In genomic region chr16:89924925-89925307, GRCh38 we compare ENCODE assay signal across 11 cellular contexts. TPM values are rescaled to one million over a fixed set of nuclear protein-coding genes. Genes with fewer than 3 reads are reported as not detected.
DNase-seq lines count a peak whose midpoint lies in the region; ATAC-seq and TF ChIP-seq lines count a peak whose summit lies in the region.
"Had no signal": no experiment of that assay in that cellular context is flagged by ENCODE, and none has a peak within 500 bp of the region (broad histone marks: within the 10 kb centered on the region; RNA-seq: fewer than 3 reads in every experiment).

No MANE protein-coding gene starts in this region.

- H3K4me1 Mint-ChIP-seq in T-helper 2 cell treated with Interferon-gamma antibody and Interleukin-4, amounts not matched to agents 5 μg/mL and 100 μg/mL, for 36 hours (ENCODE audit: low read depth): peaks cover 19% of the 10 kb centered on the region

- H3K27ac ChIP-seq in GM23248 (peak overlapping the region; percentile 30), MM.1S (ENCODE audit: low read length) (no peak overlapping the region)
- H3K27ac ChIP-seq: left lung had no signal

- H3K4me1 ChIP-seq in GM23248 (ENCODE audit: insufficient read depth): peaks cover 28% of the 10 kb centered on the region
- H3K4me1 ChIP-seq in adipocyte (ENCODE audit: control insufficient read depth, insufficient read depth, low read length): peaks cover 32% of the 10 kb centered on the region
- H3K4me1 ChIP-seq in MM.1S (ENCODE audit: low read length): no peaks in the 10 kb centered on the region

- peak; percentile 48 for DNase-seq in ACHN
- DNase-seq in GM23248: peak; percentile 22
- peak; percentile 15 for DNase-seq in adipocyte (ENCODE audit: low read depth)
- DNase-seq in kidney glomerular epithelial cell (lab: John Stamatoyannopoulos, UW): peak; percentile 7
- DNase-seq in T-helper 2 cell treated with Interferon-gamma antibody and Interleukin-4, amounts not matched to agents 5 μg/mL and 100 μg/mL, for 36 hours (ENCODE audit: low spot score): no peak
- DNase-seq in MM.1S: no peak
- DNase-seq in AG08396 (ENCODE audit: low spot score): no peak
- DNase-seq: activated gamma-delta T cell treated with Interleukin-2 at 50 U/mL for 16 hours had no signal

- H3K9me3 ChIP-seq in GM23248 (ENCODE audit: low read depth) (no peaks in the 10 kb centered on the region), adipocyte (ENCODE audit: control insufficient read depth, low read length) (no peaks in the 10 kb centered on the region), MM.1S (replicated peaks; ENCODE audit: insufficient read depth, low read length) (no peaks in the 10 kb centered on the region)
- H3K9me3 ChIP-seq: left lung had no signal

- H3K36me3 Mint-ChIP-seq in T-helper 2 cell treated with Interferon-gamma antibody and Interleukin-4, amounts not matched to agents 5 μg/mL and 100 μg/mL, for 36 hours (ENCODE audit: low read depth): no peaks in the 10 kb centered on the region

- H3K9me2 ChIP-seq in GM23248 (ENCODE audit: insufficient read depth) (no peaks in the 10 kb centered on the region), MM.1S (replicated peaks; ENCODE audit: insufficient read depth, low read length) (no peaks in the 10 kb centered on the region)

- in situ Hi-C loops in ACHN (cut with HindIII; ENCODE audit: low pct_ligation_motif_present, low pct_unique_long_range_greater_than_20kb, low sequenced_read_pairs): no loop called here
- in situ Hi-C loops in GM23248 (cut with MboI): no loop called here

- H4K20me1 ChIP-seq in GM23248 (ENCODE audit: insufficient read depth) (peaks cover 8% of the 10 kb centered on the region; the same call in 1 of the 2 replicates), MM.1S (ENCODE audit: insufficient read depth, low read length) (no peaks in the 10 kb centered on the region)

- H3K27me3 Mint-ChIP-seq in T-helper 2 cell treated with Interferon-gamma antibody and Interleukin-4, amounts not matched to agents 5 μg/mL and 100 μg/mL, for 36 hours (ENCODE audit: low read depth): peaks cover 30% of the 10 kb centered on the region

- H3K4me3 ChIP-seq in GM23248 (peak overlapping the region; percentile 89), adipocyte (ENCODE audit: low read length) (peak overlapping the region; percentile 82), MM.1S (ENCODE audit: low read length) (no peak overlapping the region)

- no peak for TF ChIP-seq CTCF in MM.1S (IDR thresholded peaks at IDR 0.05; ENCODE audit: low read length)

- H3K4me3 Mint-ChIP-seq in T-helper 2 cell treated with Interferon-gamma antibody and Interleukin-4, amounts not matched to agents 5 μg/mL and 100 μg/mL, for 36 hours: no peak overlapping the region

- no peak for ATAC-seq in HG03108 (IDR thresholded peaks at IDR 0.05; ENCODE audit: unreplicated experiment)
- ATAC-seq: left lung had no signal

- WGBS in GM23248 (ENCODE audit: low coverage in 1 of 2, low lambda C conversion rate in 2 of 2, missing lambda C conversion rate in 2 of 2), 2 experiments: 39 to 40% methylated on average over 4 of the region's 4 CpGs

- H3K9me3 Mint-ChIP-seq in T-helper 2 cell treated with Interferon-gamma antibody and Interleukin-4, amounts not matched to agents 5 μg/mL and 100 μg/mL, for 36 hours: no peaks in the 10 kb centered on the region
- H3K9me3 Mint-ChIP-seq: stimulated activated naive CD8-positive, alpha-beta T cell treated with anti-CD3 and anti-CD28 coated beads, Interleukin-15, Interleukin-2, amounts not matched to agents 100 ng/mL and 50 ng/mL, for 24 hours had no signal

- peaks cover 24% of the 10 kb centered on the region for H3F3A ChIP-seq in GM23248 (ENCODE audit: insufficient read depth)
- H3F3A ChIP-seq in MM.1S (ENCODE audit: insufficient read depth, low read length): no peaks in the 10 kb centered on the region

- peaks cover 61% of the 10 kb centered on the region for H3K79me2 ChIP-seq in GM23248 (ENCODE audit: insufficient read depth)
- H3K79me2 ChIP-seq in MM.1S (ENCODE audit: low read length): no peaks in the 10 kb centered on the region

- H3K36me3 ChIP-seq in GM23248 (ENCODE audit: low read depth) (peaks cover 9% of the 10 kb centered on the region; the same call in 1 of the 2 replicates), adipocyte (ENCODE audit: control insufficient read depth, insufficient read depth, low read length, severe bottlenecking) (no peaks in the 10 kb centered on the region), MM.1S (replicated peaks; ENCODE audit: insufficient read depth, low read length) (no peaks in the 10 kb centered on the region)
- H3K36me3 ChIP-seq: left lung had no signal

- no peak overlapping the region for H3K27ac Mint-ChIP-seq in T-helper 2 cell treated with Interferon-gamma antibody and Interleukin-4, amounts not matched to agents 5 μg/mL and 100 μg/mL, for 36 hours
- H3K27ac Mint-ChIP-seq: stimulated activated naive CD8-positive, alpha-beta T cell treated with anti-CD3 and anti-CD28 coated beads, Interleukin-15, Interleukin-2, amounts not matched to agents 100 ng/mL and 50 ng/mL, for 24 hours had no signal

- H3K9ac ChIP-seq in GM23248 (peak overlapping the region; percentile 98), adipocyte (ENCODE audit: low read length) (no peak overlapping the region), MM.1S (ENCODE audit: low read length) (no peak overlapping the region)

- no peak overlapping the region for H2AFZ ChIP-seq in GM23248
- H2AFZ ChIP-seq in MM.1S (ENCODE audit: low read length): no peak overlapping the region

- peak overlapping the region; percentile 99 for H3K4me2 ChIP-seq in GM23248 (ENCODE audit: unreplicated experiment)
- H3K4me2 ChIP-seq in MM.1S (ENCODE audit: low read depth, low read length): no peak overlapping the region

- no peaks in the 10 kb centered on the region for H3K27me3 ChIP-seq in GM23248 (replicated peaks; ENCODE audit: insufficient read depth)
- H3K27me3 ChIP-seq in adipocyte (replicated peaks; ENCODE audit: control insufficient read depth, insufficient read depth, low read length): no peaks in the 10 kb centered on the region
- peaks cover 29% of the 10 kb centered on the region for H3K27me3 ChIP-seq in MM.1S (replicated peaks; ENCODE audit: insufficient read depth, low read length)

RNA-seq across cellular contexts. Expression of gene TUBB3, which starts 1.8 kb away (rescaled TPM):
- total RNA-seq in GM23248 (2014; rRNA removed; shearing (Covaris generic)): 215 and 225 TPM in 2 replicates
- 95.8 and 96.4 TPM in 2 replicates for polyA plus RNA-seq in GM23248 (2016; fragmentation: Nextera tagmentation; extraction: Ambion mirVana)

RNA-seq across cellular contexts. Expression of gene MC1R, which starts 6.3 kb away (rescaled TPM):
- total RNA-seq in GM23248 (2014; rRNA removed; shearing (Covaris generic)): 5.6 and 7.7 TPM in 2 replicates
- 3.8 and 4.0 TPM in 2 replicates for polyA plus RNA-seq in GM23248 (2016; fragmentation: Nextera tagmentation; extraction: Ambion mirVana)

RNA-seq across cellular contexts. Expression of gene DEF8, which starts 23.6 kb away (rescaled TPM):
- total RNA-seq in GM23248 (2014; rRNA removed; shearing (Covaris generic)): 65.8 and 106 TPM in 2 replicates
- 85.3 and 88.9 TPM in 2 replicates for polyA plus RNA-seq in GM23248 (2016; fragmentation: Nextera tagmentation; extraction: Ambion mirVana)

RNA-seq across cellular contexts. Expression of gene TCF25, which starts 51.5 kb away (rescaled TPM):
- total RNA-seq in GM23248 (2014; rRNA removed; shearing (Covaris generic)): 143 and 166 TPM in 2 replicates
- polyA plus RNA-seq in GM23248 (2016; fragmentation: Nextera tagmentation; extraction: Ambion mirVana): 162 and 165 TPM in 2 replicates

Comparison
In these comparisons a context has a peak if more than half of its experiments do, and no peak if none do; other contexts are left out.
1. DNase-seq: peak in ACHN (single experiment), GM23248 (single experiment), adipocyte (single experiment) and kidney glomerular epithelial cell (single experiment); none in T-helper 2 cell treated with Interferon-gamma antibody and Interleukin-4, amounts not matched to agents 5 μg/mL and 100 μg/mL, for 36 hours (single experiment), MM.1S (single experiment) and AG08396 (single experiment).